Comparison of ENCODE assay signal across 12 cellular contexts in genomic region chr4:14157262-14157661, GRCh38.
A peak's percentile ranks its signal among the peaks of the same experiment; 100 is the strongest.
DNase-seq lines count a peak whose midpoint lies in the region; ATAC-seq and TF ChIP-seq lines count a peak whose summit lies in the region.
"Had no signal": no experiment of that assay in that cellular context is flagged by ENCODE, and none has a peak within 500 bp of the region (broad histone marks: within the 10 kb centered on the region; RNA-seq: fewer than 3 reads in every experiment).

No MANE protein-coding gene starts in this region.

- no peak overlapping the region for H3K27ac ChIP-seq in coronary artery
- H3K27ac ChIP-seq: psoas muscle had no signal

- TF ChIP-seq CTCF in GM12865 (IDR thresholded peaks at IDR 0.05; ENCODE audit: insufficient read depth, low read depth, low read length, missing control alignments), result no peak
- no peak for TF ChIP-seq CTCF in coronary artery (IDR thresholded peaks at IDR 0.05)

- ATAC-seq in GM19351 (IDR thresholded peaks at IDR 0.05; ENCODE audit: unreplicated experiment) (peak; percentile 70), HG02678 (IDR thresholded peaks at IDR 0.05; ENCODE audit: unreplicated experiment) (peak; percentile 47), HG03280 (IDR thresholded peaks at IDR 0.05; ENCODE audit: unreplicated experiment) (peak; percentile 46)
- ATAC-seq: psoas muscle had no signal

- DNase-seq in GM12865 (ENCODE audit: low read depth) (peak; percentile 28), coronary artery (ENCODE audit: low spot score) (no peak), 8988T (no peak), NCI-H774 (lab: John Stamatoyannopoulos, UW) (no peak), cortex of kidney (lab: John Stamatoyannopoulos, UW) (no peak)
- DNase-seq: activated CD8-positive, alpha-beta memory T cell treated with anti-CD3 and anti-CD28 coated beads, Interleukin-2, amount 50 U/mL, for 4 hours; NCI-H2081; psoas muscle; stimulated activated CD4-positive, alpha-beta T cell treated with anti-CD3 and anti-CD28 coated beads, Interleukin-1b, Interleukin-23, amount 100 ng/mL, for 48 hours had no signal

- H3K4me3 ChIP-seq in GM12865 (ENCODE audit: low read depth, low read length) (no peak overlapping the region), coronary artery (no peak overlapping the region)
- H3K4me3 ChIP-seq: psoas muscle had no signal
